Comparison of ENCODE assay signal across 8 cellular contexts in genomic region chr14:75306917-75307699, GRCh38. TPM values are rescaled to one million over a fixed set of nuclear protein-coding genes. Genes with fewer than 3 reads are reported as not detected.
A peak's percentile ranks its signal among the peaks of the same experiment; 100 is the strongest.
DNase-seq lines count a peak whose midpoint lies in the region; ATAC-seq and TF ChIP-seq lines count a peak whose summit lies in the region.

No MANE protein-coding gene starts in this region.

- WGBS in smooth muscle cell (ENCODE audit: low lambda C conversion rate) = 69% methylated on average over 9 of the region's 9 CpGs

- TF ChIP-seq CTCF in cardiac fibroblast (IDR thresholded peaks at IDR 0.05; ENCODE audit: low read depth, low read length) (peak; percentile 28), smooth muscle cell (IDR thresholded peaks at IDR 0.05; ENCODE audit: borderline replicate concordance, insufficient read depth, poor library complexity, severe bottlenecking) (peak; percentile 28), vagina (IDR thresholded peaks at IDR 0.05) (no peak), omental fat pad (IDR thresholded peaks at IDR 0.05) (no peak)

- no peak overlapping the region for H3K4me2 ChIP-seq in smooth muscle cell

- H2AFZ ChIP-seq in smooth muscle cell (ENCODE audit: low read depth) = peak overlapping the region; percentile 70

- no peaks in the 10 kb centered on the region for H4K20me1 ChIP-seq in smooth muscle cell (ENCODE audit: low read depth)

- H3F3A ChIP-seq in smooth muscle cell (ENCODE audit: low read depth) = no peaks in the 10 kb centered on the region

- H3K4me1 ChIP-seq in smooth muscle cell (ENCODE audit: low read depth) (peaks cover 3% of the 10 kb centered on the region), vagina (peaks cover 21% of the 10 kb centered on the region)

- H3K27me3 ChIP-seq in smooth muscle cell (ENCODE audit: low read depth) = no peaks in the 10 kb centered on the region
- no peaks in the 10 kb centered on the region for H3K27me3 ChIP-seq in vagina

- CTCF ChIA-PET in HEK293T (lab: Yijun Ruan, JAX) = interaction anchor here (0.6 to 5.9 kb wide), 5 partner anchors 64 to 190 kb away, joined by 3 to 48 read pairs (median 4); no protein-coding TSS in a partner anchor

- no peak overlapping the region for H3K9ac ChIP-seq in smooth muscle cell (ENCODE audit: low read depth)

- no peak for ATAC-seq in omental fat pad (ENCODE audit: low FRiP score)

- intact Hi-C loops in vagina (cut with DNase I) = loop anchor here (5.0 kb wide), 1 partner anchor 185 kb away; no protein-coding TSS in a partner anchor

- H3K36me3 ChIP-seq in smooth muscle cell (ENCODE audit: low read depth) (no peaks in the 10 kb centered on the region), vagina (no peaks in the 10 kb centered on the region)

- TF ChIP-seq POLR2A in vagina (IDR thresholded peaks at IDR 0.05) = no peak

- no peak overlapping the region for H3K4me3 ChIP-seq in cardiac fibroblast (replicated peaks in 1 of 2; ENCODE audit: low read depth in 2 of 2, low read length in 2 of 2)
- H3K4me3 ChIP-seq in smooth muscle cell = no peak overlapping the region
- no peak overlapping the region for H3K4me3 ChIP-seq in vagina

- POLR2A ChIA-PET in HEK293T (lab: Yijun Ruan, JAX) = no interaction called here

- no peak overlapping the region for H3K27ac ChIP-seq in smooth muscle cell (ENCODE audit: low read depth)
- H3K27ac ChIP-seq in vagina = no peak overlapping the region

- H3K79me2 ChIP-seq in smooth muscle cell (ENCODE audit: low read depth) = no peaks in the 10 kb centered on the region

- peak; percentile 31 for DNase-seq in EH (ENCODE audit: low read depth)
- DNase-seq in HEK293T (ENCODE audit: extremely low spot score) = peak; percentile 33
- peak; percentile 61 for DNase-seq in NCI-H524 treated with DMSO at 0.1 percent for 48 hours (lab: John Stamatoyannopoulos, UW)
- peak; percentile 37 to 39 for DNase-seq in cardiac fibroblast (ENCODE audit: low read depth in 2 of 2)
- DNase-seq in smooth muscle cell (lab: John Stamatoyannopoulos, UW; ENCODE audit: unreplicated experiment) = no peak
- no peak for DNase-seq in vagina (ENCODE audit: extremely low spot score in 2 of 2)
- DNase-seq in omental fat pad (ENCODE audit: low spot score) = no peak
- no peak for DNase-seq in stimulated activated CD8-positive, alpha-beta memory T cell treated with anti-CD3 and anti-CD28 coated beads, Interleukin-4, amount 100 ng/mL, for 48 hours

- no peaks in the 10 kb centered on the region for H3K9me3 ChIP-seq in smooth muscle cell (replicated peaks; ENCODE audit: low read depth)
- H3K9me3 ChIP-seq in vagina = no peaks in the 10 kb centered on the region

TF ChIP-seq in HEK293T, 16 proteins besides CTCF, POLR2A, EP300 and RAD21:
- TF ChIP-seq SP1 (IDR thresholded peaks at IDR 0.05) = no peak

RNA-seq across cellular contexts. Expression of gene FOS, which starts 28.5 kb away (rescaled TPM):
- 1,280 and 1,300 TPM in 2 replicates for total RNA-seq in smooth muscle cell
- 1,543 and 1,567 TPM in 2 replicates for polyA plus RNA-seq in smooth muscle cell
- 884 TPM for total RNA-seq in vagina
- 1,000 to 10,000 TPM in 3 of 4 donors, 100 to 1,000 TPM in 1; 935 to 2,479 (median 2,174) TPM for total RNA-seq in omental fat pad

Comparison
In these comparisons a context has a peak if more than half of its experiments do, and no peak if none do; other contexts are left out.
1. DNase-seq: peak in EH (single experiment), HEK293T (single experiment), NCI-H524 treated with DMSO at 0.1 percent for 48 hours (single experiment) and cardiac fibroblast (2 of 2); none in smooth muscle cell (single experiment), vagina (0 of 2), omental fat pad (single experiment) and stimulated activated CD8-positive, alpha-beta memory T cell treated with anti-CD3 and anti-CD28 coated beads, Interleukin-4, amount 100 ng/mL, for 48 hours (single experiment).
2. CTCF ChIP-seq: peak in cardiac fibroblast (single experiment) and smooth muscle cell (single experiment); none in vagina (0 of 3) and omental fat pad (0 of 3).